In genomic region chr6:163284151-163284550, GRCh38 we compare ENCODE assay signal across 18 cellular contexts.
"Had no signal": no experiment of that assay in that cellular context is flagged by ENCODE, and none has a peak within 500 bp of the region (broad histone marks: within the 10 kb centered on the region; RNA-seq: fewer than 3 reads in every experiment).

No MANE protein-coding gene starts in this region.

- H3K27ac ChIP-seq: colonic mucosa, epithelial cell of prostate, tibial artery, vagina had no signal

- H3K27me3 ChIP-seq: colonic mucosa, tibial artery, vagina had no signal

- H3K36me3 ChIP-seq: colonic mucosa, tibial artery, vagina had no signal

- ATAC-seq: activated CD4-positive, CD25-positive, alpha-beta regulatory T cell treated with anti-CD3 and anti-CD28 coated beads, Interleukin-2, amount 50 U/mL, for 24 hours; activated naive CD4-positive, alpha-beta T cell treated with anti-CD3 and anti-CD28 coated beads, Interleukin-2, amount 50 U/mL, for 72 hours; natural killer cell had no signal

- H3K4me3 ChIP-seq: colonic mucosa, tibial artery, vagina had no signal

- H3K9me3 ChIP-seq: colonic mucosa, tibial artery, vagina had no signal

- H3K4me1 ChIP-seq: colonic mucosa, tibial artery, vagina had no signal

- DNase-seq: activated CD4-positive, alpha-beta T cell treated with anti-CD3 and anti-CD28 coated beads, Interleukin-2, amount 50 U/mL, for 4 hours; activated effector memory CD4-positive, alpha-beta T cell treated with Interleukin-2 at 50 U/mL for 16 hours; activated T-cell treated with anti-CD3 and anti-CD28 coated beads, Interleukin-2, amount 50 U/mL, for 24 hours; amniotic stem cell; colonic mucosa; effector memory CD4-positive, alpha-beta T cell; hippocampal formation; kidney glomerular epithelial cell; natural killer cell; occipital lobe; stimulated activated CD4-positive, alpha-beta T cell treated with anti-CD3 and anti-CD28 coated beads, Interleukin-15, amount 100 ng/mL, for 24 hours; stimulated activated CD4-positive, alpha-beta T cell treated with anti-CD3 and anti-CD28 coated beads, Interleukin-4, amount 100 ng/mL, for 4 hours; SW 1271; tibial artery had no signal
